Comparison of ENCODE assay signal across 20 cellular contexts in genomic region chr5:156460496-156460895, GRCh38.
"Had no signal": no experiment of that assay in that cellular context is flagged by ENCODE, and none has a peak within 500 bp of the region (broad histone marks: within the 10 kb centered on the region; RNA-seq: fewer than 3 reads in every experiment).

No MANE protein-coding gene starts in this region.

- H3K4me3 Mint-ChIP-seq: activated naive CD8-positive, alpha-beta T cell treated with anti-CD3 and anti-CD28 coated beads, Interleukin-2, amount 10 ng/mL, durations not matched to agents 7 days and 5 days; activated T-cell treated with anti-CD3 and anti-CD28 coated beads, Interleukin-2, amount 50 U/mL, for 72 hours; stimulated activated naive CD8-positive, alpha-beta T cell treated with anti-CD3 and anti-CD28 coated beads, Interleukin-15, Interleukin-2, amounts not matched to agents 100 ng/mL and 50 ng/mL, for 24 hours had no signal

- H3K36me3 Mint-ChIP-seq: activated naive CD8-positive, alpha-beta T cell treated with anti-CD3 and anti-CD28 coated beads, Interleukin-2, amount 10 ng/mL, durations not matched to agents 7 days and 5 days had no signal

- H3K4me1 Mint-ChIP-seq: activated naive CD8-positive, alpha-beta T cell treated with anti-CD3 and anti-CD28 coated beads, Interleukin-2, amount 10 ng/mL, durations not matched to agents 7 days and 5 days had no signal

- ATAC-seq: body of pancreas, foreskin keratinocyte, left ventricle myocardium superior, right cardiac atrium had no signal

- DNase-seq: activated CD4-positive, alpha-beta T cell treated with anti-CD3 and anti-CD28 coated beads for 1 hour; activated CD4-positive, alpha-beta T cell treated with anti-CD3 and anti-CD28 coated beads, Interleukin-2, amount 50 U/mL, for 4 hours; activated gamma-delta T cell treated with Interleukin-2 at 50 U/mL for 16 hours; activated naive CD8-positive, alpha-beta T cell treated with anti-CD3 and anti-CD28 coated beads, Interleukin-2, amount 10 ng/mL, durations not matched to agents 7 days and 5 days; activated T-cell treated with anti-CD3 and anti-CD28 coated beads, Interleukin-2, amount 50 U/mL, for 72 hours; amygdala; body of pancreas; dermis blood vessel endothelial cell; effector memory CD4-positive, alpha-beta T cell; foreskin keratinocyte; head of caudate nucleus; kidney; left ventricle myocardium superior; right cardiac atrium; small intestine; stimulated activated CD4-positive, alpha-beta T cell treated with anti-CD3 and anti-CD28 coated beads, Interleukin-15, amount 100 ng/mL, for 24 hours; stimulated activated CD4-positive, alpha-beta T cell treated with anti-CD3 and anti-CD28 coated beads, Interleukin-2, amount 100 ng/mL, for 48 hours; uterus; WERI-Rb-1 had no signal

- H3K9me3 Mint-ChIP-seq: activated naive CD8-positive, alpha-beta T cell treated with anti-CD3 and anti-CD28 coated beads, Interleukin-2, amount 10 ng/mL, durations not matched to agents 7 days and 5 days; activated T-cell treated with anti-CD3 and anti-CD28 coated beads, Interleukin-2, amount 50 U/mL, for 72 hours; stimulated activated naive CD8-positive, alpha-beta T cell treated with anti-CD3 and anti-CD28 coated beads, Interleukin-15, Interleukin-2, amounts not matched to agents 100 ng/mL and 50 ng/mL, for 24 hours had no signal

- H3K27ac Mint-ChIP-seq: activated naive CD8-positive, alpha-beta T cell treated with anti-CD3 and anti-CD28 coated beads, Interleukin-2, amount 10 ng/mL, durations not matched to agents 7 days and 5 days; activated T-cell treated with anti-CD3 and anti-CD28 coated beads, Interleukin-2, amount 50 U/mL, for 72 hours; stimulated activated naive CD8-positive, alpha-beta T cell treated with anti-CD3 and anti-CD28 coated beads, Interleukin-15, Interleukin-2, amounts not matched to agents 100 ng/mL and 50 ng/mL, for 24 hours had no signal
